ENCODE assay signal across 9 cellular contexts in the genomic region with DNA sequence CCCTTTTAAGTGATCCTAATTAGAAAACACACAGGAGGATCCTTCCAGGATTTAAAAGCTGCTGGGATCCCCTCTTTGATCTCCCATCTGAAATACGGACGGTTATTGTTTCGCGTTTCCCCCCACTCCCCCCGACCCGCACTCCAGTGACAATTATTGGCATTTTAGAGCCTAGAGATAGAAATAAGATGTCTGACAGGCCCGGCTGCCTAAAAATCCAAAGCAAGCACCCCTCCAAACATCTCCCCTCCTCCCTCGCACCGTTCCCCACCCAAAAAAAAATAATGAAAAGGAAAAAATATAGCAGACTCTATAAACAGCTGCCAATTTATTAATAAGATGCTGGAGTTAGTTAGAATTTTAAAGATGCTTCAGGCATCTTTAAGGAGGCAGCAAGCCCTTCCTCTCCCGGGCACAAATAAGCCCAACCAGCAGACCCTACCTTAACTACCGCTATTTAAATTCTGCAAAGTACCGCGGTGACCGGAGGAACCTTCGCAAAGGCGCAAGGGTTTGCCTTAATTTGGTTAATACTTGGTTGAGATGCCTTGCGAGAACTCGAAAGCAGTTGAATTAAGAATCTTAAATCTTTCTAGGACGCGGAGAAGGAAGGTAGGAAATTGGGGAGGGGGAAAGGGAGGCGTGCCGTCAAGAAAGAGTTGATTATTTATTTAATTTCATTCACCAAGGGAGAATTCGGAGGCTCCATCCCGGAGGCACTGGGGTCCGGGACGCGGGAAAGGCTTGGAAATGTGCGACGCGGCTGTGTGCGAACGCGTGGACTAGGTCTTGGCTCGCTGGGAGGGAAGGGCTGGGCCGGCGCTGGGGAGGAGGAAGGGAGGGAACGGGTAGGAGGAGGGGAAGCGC. TPM values are rescaled to one million over a fixed set of nuclear protein-coding genes. Genes with fewer than 3 reads are reported as not detected.
DNase-seq lines count a peak whose midpoint lies in the region; TF ChIP-seq lines count a peak whose summit lies in the region.
"Had no signal": no experiment of that assay in that cellular context is flagged by ENCODE, and none has a peak within 500 bp of the region (broad histone marks: within the 10 kb centered on the region; RNA-seq: fewer than 3 reads in every experiment).

No MANE protein-coding gene starts in this region.

- H3K4me1 ChIP-seq in mesendoderm (ENCODE audit: control insufficient read depth, low read depth, low read length): peaks cover 4% of the 10 kb centered on the region
- peaks cover 0 to 36% (median 24%) of the 10 kb centered on the region in 5 donors for H3K4me1 ChIP-seq in subcutaneous abdominal adipose tissue (ENCODE audit: control insufficient read depth in 5 of 5, insufficient read depth in 5 of 5, low read length in 5 of 5)

- no peak overlapping the region for H3K4ac ChIP-seq in mesendoderm (ENCODE audit: low read depth, low read length)

- no peak overlapping the region for H2BK5ac ChIP-seq in mesendoderm (ENCODE audit: low read length)

- no peak overlapping the region for H2AK5ac ChIP-seq in mesendoderm (ENCODE audit: low read length)

- CTCF ChIA-PET in activated CD4-positive, alpha-beta T cell treated with anti-CD3 and anti-CD28 coated beads, Interleukin-2, amount 10 ng/mL, durations not matched to agents 7 days and 5 days (lab: Charles Lee): no interaction called here

- peaks cover 16% of the 10 kb centered on the region for H3K4me1 Mint-ChIP-seq in activated CD4-positive, alpha-beta T cell treated with anti-CD3 and anti-CD28 coated beads, Interleukin-2, amount 10 ng/mL, durations not matched to agents 7 days and 5 days
- peaks cover 16% of the 10 kb centered on the region for H3K4me1 Mint-ChIP-seq in chondrocyte (ENCODE audit: low read depth)

- H3K79me1 ChIP-seq in mesendoderm (ENCODE audit: low read length): no peaks in the 10 kb centered on the region

- peaks cover 22% of the 10 kb centered on the region for H3K27me3 ChIP-seq in mesendoderm (ENCODE audit: insufficient read depth, low read length, poor library complexity)
- peaks cover 13 to 33% (median 19%) of the 10 kb centered on the region in 5 donors for H3K27me3 ChIP-seq in subcutaneous abdominal adipose tissue (ENCODE audit: control insufficient read depth in 5 of 5, insufficient read depth in 4 of 5, low read length in 5 of 5)

- DNase-seq in activated CD4-positive, alpha-beta T cell treated with anti-CD3 and anti-CD28 coated beads, Interleukin-2, amount 10 ng/mL, durations not matched to agents 7 days and 5 days: no peak
- DNase-seq in activated CD4-positive, alpha-beta T cell treated with anti-CD3 and anti-CD28 coated beads for 48 hours: no peak
- no peak for DNase-seq in chondrocyte (ENCODE audit: low spot score)
- peak; percentile 35 for DNase-seq in mesendoderm
- DNase-seq in HUDEP-2 (lab: John Stamatoyannopoulos, UW; ENCODE audit: unreplicated experiment in 76 of 76): no peak
- no peak for DNase-seq in NCI-H2107 (lab: John Stamatoyannopoulos, UW)
- no peak for DNase-seq in GM10266 (ENCODE audit: extremely low spot score)

- H3K56ac ChIP-seq in mesendoderm (ENCODE audit: low read length): peak overlapping the region; percentile 72

- H3K18ac ChIP-seq in mesendoderm (ENCODE audit: low read length): no peak overlapping the region

- no peak overlapping the region for H3K27ac Mint-ChIP-seq in activated CD4-positive, alpha-beta T cell treated with anti-CD3 and anti-CD28 coated beads, Interleukin-2, amount 10 ng/mL, durations not matched to agents 7 days and 5 days
- no peak overlapping the region for H3K27ac Mint-ChIP-seq in chondrocyte (ENCODE audit: unreplicated experiment)
- H3K27ac Mint-ChIP-seq: memory B cell had no signal

- H3K36me3 Mint-ChIP-seq in activated CD4-positive, alpha-beta T cell treated with anti-CD3 and anti-CD28 coated beads, Interleukin-2, amount 10 ng/mL, durations not matched to agents 7 days and 5 days (ENCODE audit: low read depth): no peaks in the 10 kb centered on the region
- H3K36me3 Mint-ChIP-seq in chondrocyte (ENCODE audit: low read depth): no peaks in the 10 kb centered on the region
- H3K36me3 Mint-ChIP-seq: memory B cell had no signal

- H3K4me2 ChIP-seq in mesendoderm (ENCODE audit: low read length): peak overlapping the region; percentile 66

- no peak overlapping the region for H3K23ac ChIP-seq in mesendoderm (ENCODE audit: low read length)

- peaks cover 71% of the 10 kb centered on the region for H3K27me3 Mint-ChIP-seq in activated CD4-positive, alpha-beta T cell treated with anti-CD3 and anti-CD28 coated beads, Interleukin-2, amount 10 ng/mL, durations not matched to agents 7 days and 5 days
- H3K27me3 Mint-ChIP-seq in chondrocyte (ENCODE audit: low read depth): peaks cover 65% of the 10 kb centered on the region

- peak overlapping the region; percentile 12 for H3K4me3 ChIP-seq in mesendoderm (ENCODE audit: low read length)
- peak overlapping the region in 4 of 5 donors; percentile 63 to 73 (median 66) for H3K4me3 ChIP-seq in subcutaneous abdominal adipose tissue (ENCODE audit: low read depth in 1 of 5, low read length in 5 of 5)

- no peaks in the 10 kb centered on the region for H3K79me2 ChIP-seq in mesendoderm (ENCODE audit: control insufficient read depth, insufficient read depth, low read length)

- no peak overlapping the region for H2BK120ac ChIP-seq in mesendoderm (ENCODE audit: low read depth, low read length)

- H3K9ac ChIP-seq in mesendoderm (ENCODE audit: low read length) (peak overlapping the region; percentile 52), subcutaneous abdominal adipose tissue (ENCODE audit: low read length in 5 of 5) (no peak overlapping the region)

- H3K36me3 ChIP-seq in mesendoderm (ENCODE audit: control insufficient read depth, insufficient read depth, low read length) (no peaks in the 10 kb centered on the region), subcutaneous abdominal adipose tissue (ENCODE audit: control insufficient read depth in 5 of 5, insufficient read depth in 5 of 5, low read length in 5 of 5) (no peaks in the 10 kb centered on the region)

- TF ChIP-seq CTCF in chondrocyte (IDR thresholded peaks at IDR 0.05) (no peak), GM10266 (IDR thresholded peaks at IDR 0.05; ENCODE audit: control insufficient read depth, insufficient read depth, low read depth, missing control alignments) (no peak)

- no peak overlapping the region for H4K8ac ChIP-seq in mesendoderm (ENCODE audit: low read depth, low read length)

- no peaks in the 10 kb centered on the region for H3K9me3 ChIP-seq in subcutaneous abdominal adipose tissue (ENCODE audit: control insufficient read depth in 5 of 5, low read length in 5 of 5)

- no peak overlapping the region for H3K27ac ChIP-seq in mesendoderm (ENCODE audit: low read depth, low read length)
- H3K27ac ChIP-seq in subcutaneous abdominal adipose tissue (ENCODE audit: low read depth, low read length): no peak overlapping the region

- peak overlapping the region; percentile 76 for H3K4me3 Mint-ChIP-seq in activated CD4-positive, alpha-beta T cell treated with anti-CD3 and anti-CD28 coated beads, Interleukin-2, amount 10 ng/mL, durations not matched to agents 7 days and 5 days
- peak overlapping the region; percentile 75 for H3K4me3 Mint-ChIP-seq in chondrocyte (ENCODE audit: unreplicated experiment)

- no peak overlapping the region for H4K5ac ChIP-seq in mesendoderm (ENCODE audit: low read length)

- H3K9me3 Mint-ChIP-seq in activated CD4-positive, alpha-beta T cell treated with anti-CD3 and anti-CD28 coated beads, Interleukin-2, amount 10 ng/mL, durations not matched to agents 7 days and 5 days: no peaks in the 10 kb centered on the region
- no peaks in the 10 kb centered on the region for H3K9me3 Mint-ChIP-seq in chondrocyte (ENCODE audit: low read depth)
- H3K9me3 Mint-ChIP-seq: memory B cell had no signal

- no CpG with 5 or more reads among the region's 38 CpGs for WGBS in mesendoderm (ENCODE audit: extremely low coverage, insufficient coverage, low lambda C conversion rate)

- POLR2A ChIA-PET in activated CD4-positive, alpha-beta T cell treated with anti-CD3 and anti-CD28 coated beads, Interleukin-2, amount 10 ng/mL, durations not matched to agents 7 days and 5 days (lab: Charles Lee): no interaction called here

- no peak overlapping the region for H2BK15ac ChIP-seq in mesendoderm (replicated peaks; ENCODE audit: low read depth)

RNA-seq across cellular contexts. Expression of gene ISM1, which starts 1.5 kb away (rescaled TPM):
- total RNA-seq in activated CD4-positive, alpha-beta T cell treated with anti-CD3 and anti-CD28 coated beads, Interleukin-2, amount 10 ng/mL, durations not matched to agents 7 days and 5 days: 1 to 10 TPM; 1.3 to 1.4 TPM
- total RNA-seq in chondrocyte: 0.31 to 1.2 TPM (median 0.97 TPM) in 3 replicates
- polyA plus RNA-seq in mesendoderm (2013, experiment 1 of 2): 0.25 TPM
- polyA plus RNA-seq in mesendoderm (2013, experiment 2 of 2): 0.20 TPM
